In the genomic region with DNA sequence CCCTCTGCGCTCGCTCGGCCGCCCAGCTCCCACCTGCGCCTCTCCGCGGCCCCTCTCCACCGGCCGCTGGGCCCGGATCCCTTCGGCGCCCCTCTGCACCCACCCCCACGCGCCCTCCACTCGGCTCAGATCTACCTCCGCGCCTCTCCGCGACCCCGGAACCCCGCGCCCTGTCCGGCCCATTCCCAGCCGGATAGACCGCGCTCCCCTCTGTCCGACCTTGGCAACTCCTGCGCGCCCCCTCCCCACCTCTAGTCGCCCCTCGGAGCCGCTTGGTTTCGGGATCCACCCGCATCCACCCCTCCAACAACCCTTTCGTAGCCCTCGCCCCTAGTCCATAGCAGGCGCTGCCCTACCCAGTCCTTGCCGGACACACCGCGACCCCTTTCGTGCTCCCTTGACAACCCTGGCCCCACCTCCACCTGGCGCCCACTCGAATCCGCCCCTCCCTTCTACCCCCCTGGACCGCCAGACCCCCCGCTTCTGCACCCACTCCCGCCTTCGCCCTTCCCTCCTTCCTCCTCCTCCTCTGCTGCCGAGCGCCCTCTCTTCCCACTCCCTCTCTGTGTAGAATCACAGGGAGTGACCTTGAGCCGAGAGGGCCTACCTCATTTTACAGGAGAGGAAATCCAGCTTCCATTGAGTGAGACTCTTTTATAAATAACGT, we compare ENCODE assay signal across 8 cellular contexts. TPM values are rescaled to one million over a fixed set of nuclear protein-coding genes. Genes with fewer than 3 reads are reported as not detected.
DNase-seq lines count a peak whose midpoint lies in the region; ATAC-seq and TF ChIP-seq lines count a peak whose summit lies in the region.

No MANE protein-coding gene starts in this region.

- ATAC-seq in activated B cell treated with CpG ODN at 0.5 μM for 24 hours (ENCODE audit: low read depth) (peak; percentile 3), aorta (ENCODE audit: low FRiP score) (peak; percentile 66)

- intact Hi-C loops in activated B cell treated with CpG ODN at 0.5 μM for 24 hours (cut with micrococcal nuclease) (loop anchor here (1.0 to 10.0 kb wide), 11 partner anchors 21 to 1265 kb away; partner anchors contain the start of genes CDC37L1, JAK2, PLGRKT and PLPP6), esophagus squamous epithelium (cut with DNase I) (loop anchor here (10.0 kb wide), 1 partner anchor 693 kb away; the partner anchor contains the start of gene PLGRKT), aorta (cut with DNase I) (loop anchor here in 1 of 2 donors (10.0 kb wide), 2 partner anchors 67 to 137 kb away; partner anchors contain the start of gene CDC37L1)

- H3K4me3 Mint-ChIP-seq in activated B cell treated with CpG ODN at 0.5 μM for 24 hours: peak overlapping the region; percentile 90

- no peaks in the 10 kb centered on the region for H3K27me3 Mint-ChIP-seq in activated B cell treated with CpG ODN at 0.5 μM for 24 hours

- H3K9me3 ChIP-seq in esophagus squamous epithelium (no peaks in the 10 kb centered on the region), muscle layer of duodenum (ENCODE audit: control insufficient read depth in 1 of 2, low read length in 2 of 2) (no peaks in the 10 kb centered on the region), aorta (ENCODE audit: control insufficient read depth, low read length) (no peaks in the 10 kb centered on the region)

- H3K36me3 Mint-ChIP-seq in activated B cell treated with CpG ODN at 0.5 μM for 24 hours (ENCODE audit: low read depth): peaks cover 4% of the 10 kb centered on the region

- H3K27ac ChIP-seq in esophagus squamous epithelium: peak overlapping the region; percentile 92 to 99 (median 98)
- H3K27ac ChIP-seq in muscle layer of duodenum (ENCODE audit: low read length): peak overlapping the region; percentile 75
- peak overlapping the region; percentile 24 to 73 for H3K27ac ChIP-seq in aorta (ENCODE audit: low read depth in 1 of 2, low read length in 2 of 2)

- DNase-seq in NCI-H526 (lab: John Stamatoyannopoulos, UW) (peak; percentile 15 to 68), NCI-H526 treated with DMSO at 0.1 percent for 48 hours (lab: John Stamatoyannopoulos, UW) (no peak), HT-29 (ENCODE audit: low spot score) (peak; percentile 37), activated B cell treated with CpG ODN at 0.5 μM for 24 hours (no peak), esophagus squamous epithelium (lab: John Stamatoyannopoulos, UW) (no peak), aorta (peak; percentile 55 to 80), UCSD-AML1 (lab: John Stamatoyannopoulos, UW; ENCODE audit: unreplicated experiment) (no peak)

- TF ChIP-seq POLR2A in esophagus squamous epithelium (IDR thresholded peaks at IDR 0.05): peak in 1 of 4 donors; percentile 58

- no peaks in the 10 kb centered on the region for H3K9me3 Mint-ChIP-seq in activated B cell treated with CpG ODN at 0.5 μM for 24 hours

- H3K4me1 Mint-ChIP-seq in activated B cell treated with CpG ODN at 0.5 μM for 24 hours: peaks cover 28% of the 10 kb centered on the region

- TF ChIP-seq CTCF in activated B cell treated with CpG ODN at 0.5 μM for 24 hours (IDR thresholded peaks at IDR 0.05) (no peak), esophagus squamous epithelium (IDR thresholded peaks at IDR 0.05) (no peak)

- H3K27ac Mint-ChIP-seq in activated B cell treated with CpG ODN at 0.5 μM for 24 hours: peak overlapping the region; percentile 59

- no peaks in the 10 kb centered on the region for H3K27me3 ChIP-seq in esophagus squamous epithelium
- no peaks in the 10 kb centered on the region for H3K27me3 ChIP-seq in muscle layer of duodenum (ENCODE audit: low read depth, low read length)
- no peaks in the 10 kb centered on the region for H3K27me3 ChIP-seq in aorta (ENCODE audit: control insufficient read depth in 1 of 2, insufficient read depth in 2 of 2, low read length in 1 of 2)

- no peaks in the 10 kb centered on the region for H3K36me3 ChIP-seq in esophagus squamous epithelium
- no peaks in the 10 kb centered on the region for H3K36me3 ChIP-seq in muscle layer of duodenum (ENCODE audit: control insufficient read depth in 1 of 2, insufficient read depth in 2 of 2, low read length in 2 of 2)
- no peaks in the 10 kb centered on the region for H3K36me3 ChIP-seq in aorta (ENCODE audit: control insufficient read depth in 1 of 2, insufficient read depth in 2 of 2, low read length in 1 of 2)

- CTCF ChIA-PET in activated B cell treated with CpG ODN at 0.5 μM for 24 hours (lab: Charles Lee): interaction anchor here (0.8 to 1.0 kb wide), 4 partner anchors 17 to 677 kb away, joined by 3 to 5 read pairs (median 3); no protein-coding TSS in a partner anchor

- H3K4me1 ChIP-seq in esophagus squamous epithelium (peaks cover 9 to 62% (median 11%) of the 10 kb centered on the region in 3 donors), muscle layer of duodenum (ENCODE audit: control insufficient read depth in 1 of 2, insufficient read depth in 2 of 2, low read length in 2 of 2) (peaks cover 4 to 7% of the 10 kb centered on the region in 2 donors), aorta (ENCODE audit: control insufficient read depth in 1 of 2, insufficient read depth in 2 of 2, low read length in 2 of 2) (peaks cover 0 to 2% of the 10 kb centered on the region in 2 donors)

- H3K4me3 ChIP-seq in esophagus squamous epithelium: peak overlapping the region; percentile 82 to 97 (median 90)
- peak overlapping the region; percentile 68 to 89 for H3K4me3 ChIP-seq in muscle layer of duodenum (ENCODE audit: low read depth in 1 of 2, low read length in 2 of 2)
- peak overlapping the region; percentile 45 to 60 for H3K4me3 ChIP-seq in aorta (ENCODE audit: low read length in 2 of 2)

- POLR2A ChIA-PET in activated B cell treated with CpG ODN at 0.5 μM for 24 hours (lab: Charles Lee): interaction anchor here (0.5 to 2.5 kb wide), 19 partner anchors 8 to 1949 kb away, joined by 3 to 21 read pairs (median 5); partner anchors contain the start of genes CDC37L1, JAK2, RCL1 and RIC1

- 1 to 2% methylated on average over 24 to 39 of the region's 52 CpGs for WGBS in esophagus squamous epithelium, 2 donors
- WGBS in aorta, 2 donors: 1% methylated on average over 37 to 52 of the region's 52 CpGs

RNA-seq across cellular contexts. Expression of gene AK3, which starts 0.5 kb away (rescaled TPM):
- 114 TPM in 2 replicates for total RNA-seq in HT-29 (2014; rRNA removed; shearing (Covaris generic))
- 14.5 and 16.9 TPM in 2 replicates for total RNA-seq in activated B cell treated with CpG ODN at 0.5 μM for 24 hours
- total RNA-seq in esophagus squamous epithelium: 100 to 1,000 TPM in 1 of 4 donors, 10 to 100 TPM in 3; 47.8 to 104 (median 81.2) TPM
- total RNA-seq in aorta: 10 to 100 TPM; 39.4 to 51.4 TPM
- 10 to 100 TPM; 52.1 to 56.1 TPM for polyA plus RNA-seq in aorta

RNA-seq across cellular contexts. Expression of gene RCL1, which starts 51.2 kb away (rescaled TPM):
- total RNA-seq in HT-29 (2014; rRNA removed; shearing (Covaris generic)): 35.1 and 51.7 TPM in 2 replicates
- total RNA-seq in activated B cell treated with CpG ODN at 0.5 μM for 24 hours: 23.9 and 26.0 TPM in 2 replicates
- 10 to 100 TPM; 13.8 to 28.0 (median 16.5) TPM for total RNA-seq in esophagus squamous epithelium
- 10 to 100 TPM; 32.3 to 41.9 TPM for total RNA-seq in aorta
- polyA plus RNA-seq in aorta: 10 to 100 TPM; 10.8 to 21.3 TPM

Comparison
In these comparisons a context has a peak if more than half of its experiments do, and no peak if none do; other contexts are left out.
1. DNase-seq: peak in NCI-H526 (2 of 2), HT-29 (single experiment) and aorta (2 of 2); none in NCI-H526 treated with DMSO at 0.1 percent for 48 hours (single experiment), activated B cell treated with CpG ODN at 0.5 μM for 24 hours (single experiment), esophagus squamous epithelium (single experiment) and UCSD-AML1 (single experiment).
2. Peak in every context shown above with its lines, with median percentiles within 50 percentile points of each other: H3K27ac ChIP-seq and H3K4me3 ChIP-seq.